In the genomic region with DNA sequence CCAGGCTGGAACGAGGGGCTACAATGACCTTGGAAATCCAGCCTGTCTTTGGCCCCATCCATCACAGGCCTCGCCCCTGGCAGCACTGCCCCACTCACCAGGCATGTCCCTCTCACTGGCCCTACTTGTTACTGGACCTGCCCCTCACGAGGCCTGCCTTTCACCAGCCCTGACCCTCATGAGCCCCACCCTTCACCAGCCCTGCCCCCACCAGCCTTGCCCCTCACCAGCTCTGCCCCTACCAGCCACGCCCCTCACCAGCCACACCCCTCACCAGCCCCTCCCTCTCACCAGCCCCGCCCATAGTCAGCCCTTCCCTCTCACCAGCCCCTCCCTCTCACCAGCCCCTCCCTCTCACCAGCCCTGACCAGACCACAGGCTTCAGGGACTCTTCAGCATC, we compare ENCODE assay signal across 26 cellular contexts. TPM values are rescaled to one million over a fixed set of nuclear protein-coding genes. Genes with fewer than 3 reads are reported as not detected.
A peak's percentile ranks its signal among the peaks of the same experiment; 100 is the strongest.
DNase-seq lines count a peak whose midpoint lies in the region; ATAC-seq, FAIRE-seq and TF ChIP-seq lines count a peak whose summit lies in the region.
"Had no signal": no experiment of that assay in that cellular context is flagged by ENCODE, and none has a peak within 500 bp of the region (broad histone marks: within the 10 kb centered on the region; RNA-seq: fewer than 3 reads in every experiment).

No MANE protein-coding gene starts in this region.

- H2BK12ac ChIP-seq in neuronal stem cell (ENCODE audit: low read length), result no peak overlapping the region

- no peak overlapping the region for H3K18ac ChIP-seq in neuronal stem cell (ENCODE audit: low read length)

- H3K4me2 ChIP-seq in K562 (ENCODE audit: insufficient read depth, low read length) (no peak overlapping the region), neuronal stem cell (ENCODE audit: insufficient read depth, low read length, poor library complexity, severe bottlenecking) (no peak overlapping the region)
- H3K4me2 ChIP-seq: hepatocyte had no signal

- H3K36me3 ChIP-seq in K562 (ENCODE audit: control insufficient read depth, insufficient read depth, low read length) (no peaks in the 10 kb centered on the region), neuronal stem cell (replicated peaks in 1 of 2; ENCODE audit: control insufficient read depth in 2 of 2, insufficient read depth in 2 of 2, low read length in 2 of 2) (peaks cover 1 to 6% of the 10 kb centered on the region in 2 donors)
- H3K36me3 ChIP-seq: prostate gland had no signal

- POLR2A ChIA-PET in activated CD4-positive, alpha-beta T cell treated with anti-CD3 and anti-CD28 coated beads for 36 hours (lab: Charles Lee), result no interaction called here
- POLR2A ChIA-PET in K562 (lab: Yijun Ruan, JAX), result no interaction called here

- no peaks in the 10 kb centered on the region for H3K36me3 Mint-ChIP-seq in activated CD4-positive, alpha-beta T cell treated with anti-CD3 and anti-CD28 coated beads for 36 hours (ENCODE audit: low read depth)
- no peaks in the 10 kb centered on the region for H3K36me3 Mint-ChIP-seq in activated CD4-positive, alpha-beta T cell treated with anti-CD3 and anti-CD28 coated beads, Interleukin-2, amount 10 ng/mL, durations not matched to agents 24 days and 14 days (ENCODE audit: low read depth)
- H3K36me3 Mint-ChIP-seq: activated naive CD4-positive, alpha-beta T cell treated with anti-CD3 and anti-CD28 coated beads, Interleukin-2, amount 10 ng/mL, durations not matched to agents 7 days and 5 days; natural killer cell treated with Interleukin-12 subunit alpha and Interleukin-12 subunit beta and Interleukin-15 and Interleukin-18, amount 100 ng/mL, for 72 hours had no signal

- H3K27ac ChIP-seq in K562 (ENCODE audit: extremely low read depth, low read depth, low read length) (no peak overlapping the region), neuronal stem cell (replicated peaks; ENCODE audit: low read length) (no peak overlapping the region)
- H3K27ac ChIP-seq: GM23248, hepatocyte, HL-60, prostate gland, SK-N-MC had no signal

- in situ Hi-C loops in K562 (cut with MboI), result no loop called here

- intact Hi-C loops in activated CD4-positive, alpha-beta T cell treated with anti-CD3 and anti-CD28 coated beads for 36 hours (cut with DNase I, micrococcal nuclease), result no loop called here
- intact Hi-C loops in activated CD4-positive, alpha-beta T cell treated with anti-CD3 and anti-CD28 coated beads, Interleukin-2, amount 10 ng/mL, durations not matched to agents 24 days and 14 days (cut with micrococcal nuclease), result no loop called here
- intact Hi-C loops in K562 (cut with micrococcal nuclease), result no loop called here

- no peak for TF ChIP-seq EP300 in K562 (IDR thresholded peaks at IDR 0.05; ENCODE audit: low read length)

- ATAC-seq in activated CD4-positive, alpha-beta T cell treated with anti-CD3 and anti-CD28 coated beads for 36 hours, result no peak
- peak; percentile 99 for ATAC-seq in K562
- ATAC-seq in GM21825 (IDR thresholded peaks at IDR 0.05; ENCODE audit: unreplicated experiment), result no peak
- ATAC-seq in HG03039 (IDR thresholded peaks at IDR 0.05; ENCODE audit: unreplicated experiment), result no peak

- no peak overlapping the region for H2AK5ac ChIP-seq in neuronal stem cell (ENCODE audit: low read depth, low read length)

- H2AFZ ChIP-seq in K562 (ENCODE audit: low read depth, low read length) (no peak overlapping the region), neuronal stem cell (ENCODE audit: low read length) (no peak overlapping the region)
- H2AFZ ChIP-seq: GM23248, hepatocyte had no signal

- H3K4me3 Mint-ChIP-seq in activated CD4-positive, alpha-beta T cell treated with anti-CD3 and anti-CD28 coated beads for 36 hours, result no peak overlapping the region
- no peak overlapping the region for H3K4me3 Mint-ChIP-seq in activated CD4-positive, alpha-beta T cell treated with anti-CD3 and anti-CD28 coated beads, Interleukin-2, amount 10 ng/mL, durations not matched to agents 24 days and 14 days
- H3K4me3 Mint-ChIP-seq: activated naive CD4-positive, alpha-beta T cell treated with anti-CD3 and anti-CD28 coated beads, Interleukin-2, amount 10 ng/mL, durations not matched to agents 7 days and 5 days; natural killer cell treated with Interleukin-12 subunit alpha and Interleukin-12 subunit beta and Interleukin-15 and Interleukin-18, amount 100 ng/mL, for 72 hours had no signal

- H3K79me1 ChIP-seq in neuronal stem cell (ENCODE audit: low read depth, low read length), result no peaks in the 10 kb centered on the region

- H4K91ac ChIP-seq in neuronal stem cell (ENCODE audit: low read depth, low read length, poor library complexity), result no peak overlapping the region

- H3K9ac ChIP-seq in K562 (ENCODE audit: insufficient read depth in 1 of 2, low read depth in 2 of 2, low read length in 2 of 2) (no peak overlapping the region), neuronal stem cell (ENCODE audit: low read depth, low read length, poor library complexity) (peak overlapping the region; percentile 57)
- H3K9ac ChIP-seq: GM23248 had no signal

- no peaks in the 10 kb centered on the region for H3K9me3 Mint-ChIP-seq in activated CD4-positive, alpha-beta T cell treated with anti-CD3 and anti-CD28 coated beads for 36 hours (ENCODE audit: low read depth)
- no peaks in the 10 kb centered on the region for H3K9me3 Mint-ChIP-seq in activated CD4-positive, alpha-beta T cell treated with anti-CD3 and anti-CD28 coated beads, Interleukin-2, amount 10 ng/mL, durations not matched to agents 24 days and 14 days
- H3K9me3 Mint-ChIP-seq: activated naive CD4-positive, alpha-beta T cell treated with anti-CD3 and anti-CD28 coated beads, Interleukin-2, amount 10 ng/mL, durations not matched to agents 7 days and 5 days; natural killer cell treated with Interleukin-12 subunit alpha and Interleukin-12 subunit beta and Interleukin-15 and Interleukin-18, amount 100 ng/mL, for 72 hours had no signal

- no peak for FAIRE-seq in K562 (lab: Jason Lieb, UNC)
- FAIRE-seq: endometrium had no signal

- no peak overlapping the region for H3K14ac ChIP-seq in neuronal stem cell (ENCODE audit: low read length)

- TF ChIP-seq RAD21 in K562 (CRISPR knock-in tag; conservative IDR thresholded peaks at IDR 0.05 in 1 of 2, IDR thresholded peaks at IDR 0.05 in 1 of 2), result no peak

- no peak overlapping the region for H2BK5ac ChIP-seq in neuronal stem cell (ENCODE audit: low read length)

- 0 out of 2 replicates have a peak, but pooled peaks cover 4% of the 10 kb centered on the region for H4K20me1 ChIP-seq in K562 (replicated peaks; ENCODE audit: control insufficient read depth, insufficient read depth, low read length)

- H3K4me1 Mint-ChIP-seq in activated CD4-positive, alpha-beta T cell treated with anti-CD3 and anti-CD28 coated beads for 36 hours, result no peaks in the 10 kb centered on the region
- peaks cover 2% of the 10 kb centered on the region for H3K4me1 Mint-ChIP-seq in activated CD4-positive, alpha-beta T cell treated with anti-CD3 and anti-CD28 coated beads, Interleukin-2, amount 10 ng/mL, durations not matched to agents 24 days and 14 days

- H3K9me1 ChIP-seq in K562 (ENCODE audit: control insufficient read depth, insufficient read depth, low read length), result no peaks in the 10 kb centered on the region

- no peak overlapping the region for H4K8ac ChIP-seq in neuronal stem cell (ENCODE audit: low read depth, low read length)

- no peak overlapping the region for H2BK15ac ChIP-seq in neuronal stem cell (ENCODE audit: low read length)

- TF ChIP-seq POLR2A in NB4 (IDR thresholded peaks at IDR 0.05; ENCODE audit: extremely low read depth, insufficient read length) (no peak), K562 (conservative IDR thresholded peaks at IDR 0.05) (no peak)

- WGBS in K562 (ENCODE audit: insufficient coverage, low coverage, missing lambda C conversion rate), result 14% methylated on average over 3 of the region's 5 CpGs
- no CpG with 5 or more reads among the region's 5 CpGs for WGBS in neuronal stem cell (ENCODE audit: extremely low coverage in 2 of 2, insufficient read length in 2 of 2, insufficient replicate concordance in 1 of 2), 2 donors

- peak; percentile 24 for DNase-seq in activated CD4-positive, alpha-beta T cell treated with anti-CD3 and anti-CD28 coated beads for 36 hours
- DNase-seq in activated CD4-positive, alpha-beta T cell treated with anti-CD3 and anti-CD28 coated beads, Interleukin-2, amount 10 ng/mL, durations not matched to agents 24 days and 14 days, result no peak
- DNase-seq in NB4 (ENCODE audit: low read depth) (peak; percentile 53), K562 (ENCODE audit: extremely low read depth in 1 of 4, low spot score in 3 of 4) (peak; percentile 58 to 85 (median 75)), neuronal stem cell (ENCODE audit: low spot score) (no peak), HuH-7 (ENCODE audit: low spot score) (no peak)
- DNase-seq: 8988T; activated CD4-positive, alpha-beta T cell treated with anti-CD3 and anti-CD28 coated beads, Interleukin-2, amount 50 U/mL, for 1 hour; activated naive CD4-positive, alpha-beta T cell treated with anti-CD3 and anti-CD28 coated beads, Interleukin-2, amount 10 ng/mL, durations not matched to agents 7 days and 5 days; C1 segment of cervical spinal cord; DMS153; GM23248; NCI-H1048; NCI-H2081 treated with DMSO at 0.1 percent for 48 hours; NCI-H524 treated with DMSO at 0.1 percent for 48 hours; stimulated activated CD4-positive, alpha-beta T cell treated with anti-CD3 and anti-CD28 coated beads, Interleukin-4, amount 100 ng/mL, for 24 hours had no signal

- TF ChIP-seq CTCF in NB4 (IDR thresholded peaks at IDR 0.05; ENCODE audit: low read depth, low read length) (no peak), K562 (IDR thresholded peaks at IDR 0.05 in 2 of 3, conservative IDR thresholded peaks at IDR 0.05 in 1 of 3; ENCODE audit: insufficient read depth in 2 of 3, low read depth in 1 of 3, low read length in 3 of 3) (no peak)

- H3K4ac ChIP-seq in neuronal stem cell (ENCODE audit: low read length), result no peak overlapping the region

- no peak overlapping the region for H3K27ac Mint-ChIP-seq in activated CD4-positive, alpha-beta T cell treated with anti-CD3 and anti-CD28 coated beads for 36 hours
- no peak overlapping the region for H3K27ac Mint-ChIP-seq in activated CD4-positive, alpha-beta T cell treated with anti-CD3 and anti-CD28 coated beads, Interleukin-2, amount 10 ng/mL, durations not matched to agents 24 days and 14 days
- H3K27ac Mint-ChIP-seq: activated naive CD4-positive, alpha-beta T cell treated with anti-CD3 and anti-CD28 coated beads, Interleukin-2, amount 10 ng/mL, durations not matched to agents 7 days and 5 days; natural killer cell treated with Interleukin-12 subunit alpha and Interleukin-12 subunit beta and Interleukin-15 and Interleukin-18, amount 100 ng/mL, for 72 hours had no signal

- H2BK120ac ChIP-seq in neuronal stem cell (ENCODE audit: low read depth, low read length), result no peak overlapping the region

- peaks cover 0 to 7% of the 10 kb centered on the region in 2 experiments; a peak in 2 of 5 replicates for H3K4me1 ChIP-seq in K562 (replicated peaks in 1 of 2; ENCODE audit: control insufficient read depth in 2 of 2, insufficient read depth in 2 of 2, low read length in 2 of 2)
- no peaks in the 10 kb centered on the region for H3K4me1 ChIP-seq in neuronal stem cell (ENCODE audit: control insufficient read depth in 2 of 2, insufficient read depth in 1 of 2, low read depth in 1 of 2, low read length in 2 of 2)
- H3K4me1 ChIP-seq: prostate gland had no signal

- H3K4me3 ChIP-seq in NB4 (ENCODE audit: low read depth, low read length), result no peak overlapping the region
- no peak overlapping the region for H3K4me3 ChIP-seq in K562
- H3K4me3 ChIP-seq in neuronal stem cell (ENCODE audit: low read length in 2 of 2), result no peak overlapping the region
- H3K4me3 ChIP-seq: GM23248, hepatocyte, prostate gland, SK-N-MC had no signal

- H3K27me3 Mint-ChIP-seq in activated CD4-positive, alpha-beta T cell treated with anti-CD3 and anti-CD28 coated beads for 36 hours, result peaks cover 4% of the 10 kb centered on the region
- H3K27me3 Mint-ChIP-seq in activated CD4-positive, alpha-beta T cell treated with anti-CD3 and anti-CD28 coated beads, Interleukin-2, amount 10 ng/mL, durations not matched to agents 24 days and 14 days, result no peaks in the 10 kb centered on the region

- H3K27me3 ChIP-seq in K562 (ENCODE audit: control insufficient read depth in 2 of 2, insufficient read depth in 2 of 2, low read length in 2 of 2) (peaks cover 25 to 62% of the 10 kb centered on the region in 2 experiments), neuronal stem cell (ENCODE audit: control insufficient read depth in 3 of 3, insufficient read depth in 3 of 3, low read depth in 1 of 3, low read length in 3 of 3) (no peaks in the 10 kb centered on the region)
- H3K27me3 ChIP-seq: hepatocyte had no signal

- BruUV-seq in K562 (replicated peaks; lab: Mats Ljungman, UMichigan), result no TSS peak

- CTCF ChIA-PET in activated CD4-positive, alpha-beta T cell treated with anti-CD3 and anti-CD28 coated beads for 36 hours (lab: Charles Lee), result no interaction called here
- CTCF ChIA-PET in K562 (lab: Yijun Ruan, JAX; ENCODE audit: low intra/inter-chr PET ratio), result no interaction called here

- no peak overlapping the region for H3K23ac ChIP-seq in neuronal stem cell (ENCODE audit: low read depth, low read length, poor library complexity)

- H3K9me3 ChIP-seq in K562 (replicated peaks; ENCODE audit: control insufficient read depth, insufficient read depth, low read depth, low read length) (no peaks in the 10 kb centered on the region), neuronal stem cell (replicated peaks in 1 of 2; ENCODE audit: control insufficient read depth in 2 of 2, insufficient read depth in 1 of 2, low read depth in 1 of 2, low read length in 2 of 2) (no peaks in the 10 kb centered on the region)
- H3K9me3 ChIP-seq: prostate gland had no signal

- H3K79me2 ChIP-seq in K562 (ENCODE audit: control insufficient read depth, insufficient read depth, low read length), result no peaks in the 10 kb centered on the region
- H3K79me2 ChIP-seq: hepatocyte had no signal

RNA-seq across cellular contexts. Expression of gene COL26A1, which starts 57.8 kb away (rescaled TPM):
- not detected for total RNA-seq in activated CD4-positive, alpha-beta T cell treated with anti-CD3 and anti-CD28 coated beads for 36 hours
- not detected in 2 replicates for total RNA-seq in activated CD4-positive, alpha-beta T cell treated with anti-CD3 and anti-CD28 coated beads, Interleukin-2, amount 10 ng/mL, durations not matched to agents 24 days and 14 days
- not detected in 2 replicates for total RNA-seq in K562 (2011; cell fraction: chromatin; rRNA removed; ENCODE audit: low replicate concordance)
- not detected in 2 replicates for total RNA-seq in K562 (2011; cell fraction: nucleolus; rRNA removed)
- not detected in 2 replicates for total RNA-seq in K562 (2011; cell fraction: nucleoplasm; rRNA removed)
- 0.05 and 0.12 TPM in 2 replicates for total RNA-seq in K562 (2014; rRNA removed)
- not detected in 2 replicates for total RNA-seq in K562 (2014; rRNA removed; fragmentation: Illumina TruSeq; extraction: Trizol)
- total RNA-seq in K562 (2015; rRNA removed; fragmentation: Illumina TruSeq; extraction: Trizol), result not detected in 2 replicates
- total RNA-seq in K562 (2021), result 0.09 and 0.16 TPM in 2 replicates
- 0.04 TPM in 1 of 2 replicates, not detected in the other for polyA plus RNA-seq in K562 (2011; rRNA removed)
- polyA plus RNA-seq in K562 (2011; cell fraction: cytosol; rRNA removed), result 0.01 TPM in 1 of 2 replicates, not detected in the other
- polyA plus RNA-seq in K562 (2011; cell fraction: nucleus; rRNA removed), result 0.07 and 0.11 TPM in 2 replicates
- polyA plus RNA-seq in K562 (2012), result 0.17 and 0.50 TPM in 2 replicates
- polyA plus RNA-seq in K562 (2014; fragmentation: Illumina TruSeq; extraction: Trizol), result 0.39 TPM in 1 of 2 replicates, not detected in the other
- polyA plus RNA-seq in K562 (2014; fragmentation: Nextera tagmentation; extraction: Ambion mirVana), result not detected
- 0.04 TPM in 1 of 2 replicates, not detected in the other for polyA plus RNA-seq in K562 (2014; rRNA removed)
- not detected in 2 replicates for polyA minus RNA-seq in K562 (2011; rRNA and poly(A)+ RNA removed)
- not detected in 2 replicates for polyA minus RNA-seq in K562 (2011; cell fraction: cytosol; rRNA and poly(A)+ RNA removed)
- not detected in 2 replicates for polyA minus RNA-seq in K562 (2011; cell fraction: nucleus; rRNA and poly(A)+ RNA removed)
- polyA plus RNA-seq in neuronal stem cell (2013, experiment 1 of 2), result 74.9 TPM
- polyA plus RNA-seq in neuronal stem cell (2013, experiment 2 of 2), result 74.1 TPM
- total RNA-seq: GM23248; mesenteric fat pad; natural killer cell treated with Interleukin-12 subunit alpha and Interleukin-12 subunit beta and Interleukin-15 and Interleukin-18, amount 100 ng/mL, for 72 hours; OCI-LY7 had no signal
- polyA plus RNA-seq: GM23248 had no signal

Comparison
In these comparisons a context has a peak if more than half of its experiments do, and no peak if none do; other contexts are left out.
1. DNase-seq: peak in activated CD4-positive, alpha-beta T cell treated with anti-CD3 and anti-CD28 coated beads for 36 hours (single experiment), NB4 (single experiment) and K562 (4 of 4); none in activated CD4-positive, alpha-beta T cell treated with anti-CD3 and anti-CD28 coated beads, Interleukin-2, amount 10 ng/mL, durations not matched to agents 24 days and 14 days (single experiment), neuronal stem cell (single experiment) and HuH-7 (single experiment).